Comparison of ENCODE assay signal across 21 cellular contexts in the genomic region with DNA sequence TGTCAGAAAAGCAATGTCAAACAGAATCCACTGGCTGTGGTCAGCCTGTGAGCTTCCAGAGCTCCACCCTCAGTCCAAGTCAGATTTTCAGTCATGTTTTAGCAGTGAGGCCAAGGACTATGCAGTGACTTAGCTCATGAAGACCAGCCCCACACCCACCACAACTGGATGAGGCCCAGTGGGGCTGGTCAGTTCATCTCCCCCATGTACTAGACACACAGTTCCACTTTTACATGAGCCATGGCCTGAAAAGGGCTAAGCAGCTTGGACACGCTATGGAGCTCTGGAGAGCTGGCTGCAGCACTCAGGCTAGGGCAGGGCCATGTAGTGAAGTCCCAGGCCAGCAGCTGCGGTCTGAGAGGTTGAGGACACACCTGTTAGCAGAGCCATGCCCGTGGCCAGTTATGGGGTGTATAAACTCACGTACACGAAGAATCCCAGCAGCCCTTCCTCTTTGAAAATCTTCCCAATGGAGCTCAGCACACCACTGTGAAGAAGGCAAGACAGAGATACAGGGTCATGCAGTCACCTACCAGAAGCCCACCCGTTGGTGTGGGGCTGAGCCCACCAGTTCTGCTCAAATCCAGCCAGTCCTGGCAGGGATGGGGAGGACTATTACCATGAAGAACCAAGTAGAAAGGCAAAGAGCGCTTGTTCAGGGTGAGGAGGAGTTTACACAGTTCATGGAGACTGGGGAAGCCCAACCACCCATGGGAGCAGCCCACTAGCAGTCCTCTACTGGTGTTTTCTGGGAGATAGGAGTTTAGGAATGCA. TPM values are rescaled to one million over a fixed set of nuclear protein-coding genes. Genes with fewer than 3 reads are reported as not detected.
"Had no signal": no experiment of that assay in that cellular context is flagged by ENCODE, and none has a peak within 500 bp of the region (broad histone marks: within the 10 kb centered on the region; RNA-seq: fewer than 3 reads in every experiment).

No MANE protein-coding gene starts in this region.

- H3K4me3 ChIP-seq: esophagus squamous epithelium, psoas muscle, smooth muscle cell had no signal

- ATAC-seq: activated CD8-positive, alpha-beta T cell treated with anti-CD3 and anti-CD28 coated beads, Interleukin-2, amount 10 ng/mL, durations not matched to agents 7 days and 5 days; effector memory CD8-positive, alpha-beta T cell; left lobe of liver; psoas muscle; sciatic nerve; stimulated activated effector memory CD8-positive, alpha-beta T cell treated with anti-CD3 and anti-CD28 coated beads, Interleukin-12 subunit alpha, Interleukin-12 subunit beta, amount 100 ng/mL, for 72 hours had no signal

- DNase-seq: activated CD4-positive, alpha-beta T cell treated with anti-CD3 and anti-CD28 coated beads, Interleukin-2, amount 10 ng/mL, durations not matched to agents 7 days and 5 days; activated CD8-positive, alpha-beta T cell treated with anti-CD3 and anti-CD28 coated beads, Interleukin-2, amount 10 ng/mL, durations not matched to agents 7 days and 5 days; activated effector memory CD4-positive, alpha-beta T cell treated with Interleukin-2 at 50 U/mL for 16 hours; activated T-cell treated with anti-CD3 and anti-CD28 coated beads, Interleukin-2, amount 50 U/mL, for 48 hours; effector memory CD8-positive, alpha-beta T cell; esophagus squamous epithelium; glutamatergic neuron; mammary epithelial cell; psoas muscle; stimulated activated CD4-positive, alpha-beta T cell treated with anti-CD3 and anti-CD28 coated beads, Interleukin-4, amount 100 ng/mL, for 24 hours; T-helper 1 cell; T1000 had no signal

- H3K9me3 ChIP-seq: esophagus squamous epithelium, psoas muscle had no signal

- H3K4me3 Mint-ChIP-seq: activated CD4-positive, alpha-beta T cell treated with anti-CD3 and anti-CD28 coated beads, Interleukin-2, amount 10 ng/mL, durations not matched to agents 7 days and 5 days; activated CD8-positive, alpha-beta T cell treated with anti-CD3 and anti-CD28 coated beads, Interleukin-2, amount 10 ng/mL, durations not matched to agents 7 days and 5 days; activated naive CD8-positive, alpha-beta T cell; effector memory CD8-positive, alpha-beta T cell; neural crest cell; stimulated activated effector memory CD8-positive, alpha-beta T cell treated with anti-CD3 and anti-CD28 coated beads, Interleukin-12 subunit alpha, Interleukin-12 subunit beta, amount 100 ng/mL, for 72 hours had no signal

- H3K36me3 Mint-ChIP-seq: activated naive CD8-positive, alpha-beta T cell had no signal

- H3K9me3 Mint-ChIP-seq: activated CD4-positive, alpha-beta T cell treated with anti-CD3 and anti-CD28 coated beads, Interleukin-2, amount 10 ng/mL, durations not matched to agents 7 days and 5 days; effector memory CD8-positive, alpha-beta T cell; neural crest cell; stimulated activated effector memory CD8-positive, alpha-beta T cell treated with anti-CD3 and anti-CD28 coated beads, Interleukin-12 subunit alpha, Interleukin-12 subunit beta, amount 100 ng/mL, for 72 hours had no signal

- H3K27ac ChIP-seq: psoas muscle had no signal

- H3K27me3 Mint-ChIP-seq: activated CD4-positive, alpha-beta T cell treated with anti-CD3 and anti-CD28 coated beads, Interleukin-2, amount 10 ng/mL, durations not matched to agents 7 days and 5 days; activated naive CD8-positive, alpha-beta T cell; effector memory CD8-positive, alpha-beta T cell had no signal

- H3K27me3 ChIP-seq: esophagus squamous epithelium had no signal

- H3K27ac Mint-ChIP-seq: activated CD4-positive, alpha-beta T cell treated with anti-CD3 and anti-CD28 coated beads, Interleukin-2, amount 10 ng/mL, durations not matched to agents 7 days and 5 days; activated CD8-positive, alpha-beta T cell treated with anti-CD3 and anti-CD28 coated beads, Interleukin-2, amount 10 ng/mL, durations not matched to agents 7 days and 5 days; activated naive CD8-positive, alpha-beta T cell; stimulated activated effector memory CD8-positive, alpha-beta T cell treated with anti-CD3 and anti-CD28 coated beads, Interleukin-12 subunit alpha, Interleukin-12 subunit beta, amount 100 ng/mL, for 72 hours had no signal

RNA-seq across cellular contexts. Expression of a gene that starts 20.9 kb away (rescaled TPM):
- total RNA-seq: left lobe of liver, mammary epithelial cell, neural crest cell had no signal
- polyA plus RNA-seq: keratinocyte, mammary epithelial cell had no signal

RNA-seq across cellular contexts. Expression of a gene that starts 30.0 kb away (rescaled TPM):
- total RNA-seq: dermis microvascular lymphatic vessel endothelial cell, fibroblast of villous mesenchyme, mammary epithelial cell, neural crest cell, smooth muscle cell had no signal
- polyA plus RNA-seq: mammary epithelial cell, smooth muscle cell had no signal
